ENCODE assay signal across 1 cellular context in genomic region chr16:11852092-11852809, GRCh38.
A peak's percentile ranks its signal among the peaks of the same experiment; 100 is the strongest.
TF ChIP-seq lines count a peak whose summit lies in the region.

No MANE protein-coding gene starts in this region.

TF ChIP-seq in HepG2, 621 proteins besides CTCF, POLR2A, EP300 and RAD21 (continued from another document and continues in another):
- TF ChIP-seq ZBTB40 (IDR thresholded peaks at IDR 0.05) = no peak
- TF ChIP-seq ZBTB40 (CRISPR knock-in tag; IDR thresholded peaks at IDR 0.05) = no peak
- no peak for TF ChIP-seq ZBTB44 (CRISPR knock-in tag; IDR thresholded peaks at IDR 0.05)
- no peak for TF ChIP-seq ZNF18 (CRISPR knock-in tag; IDR thresholded peaks at IDR 0.05; ENCODE audit: insufficient replicate concordance)
- no peak for TF ChIP-seq CBX5 (CRISPR knock-in tag; IDR thresholded peaks at IDR 0.05; ENCODE audit: borderline replicate concordance)
- TF ChIP-seq DNMT3B (CRISPR knock-in tag; conservative IDR thresholded peaks at IDR 0.05) = no peak
- no peak for TF ChIP-seq ZNF83 (CRISPR knock-in tag; IDR thresholded peaks at IDR 0.05; ENCODE audit: borderline replicate concordance)
- TF ChIP-seq ZNF639 (CRISPR knock-in tag; conservative IDR thresholded peaks at IDR 0.05) = no peak
- TF ChIP-seq ZNF550 (CRISPR knock-in tag; IDR thresholded peaks at IDR 0.05; ENCODE audit: borderline replicate concordance) = 0 out of 2 replicates have a peak, but pooled peaks have one; percentile 74
- TF ChIP-seq TRIM22 (IDR thresholded peaks at IDR 0.05) = no peak
- TF ChIP-seq NR2C2 (CRISPR knock-in tag; IDR thresholded peaks at IDR 0.05; ENCODE audit: borderline replicate concordance) = no peak
- no peak for TF ChIP-seq ZFX (CRISPR knock-in tag; IDR thresholded peaks at IDR 0.05; ENCODE audit: low read depth)
- TF ChIP-seq ZNF709 (CRISPR knock-in tag; IDR thresholded peaks at IDR 0.05) = no peak
- 0 out of 2 replicates have a peak, but pooled peaks have one; percentile 53 for TF ChIP-seq ZNF552 (CRISPR knock-in tag; IDR thresholded peaks at IDR 0.05; ENCODE audit: borderline replicate concordance)
- TF ChIP-seq ELF3 (CRISPR knock-in tag; IDR thresholded peaks at IDR 0.05) = no peak
- TF ChIP-seq ISX (CRISPR knock-in tag; conservative IDR thresholded peaks at IDR 0.05) = no peak
- no peak for TF ChIP-seq SP1 (IDR thresholded peaks at IDR 0.05)
- TF ChIP-seq SP1 (CRISPR knock-in tag; IDR thresholded peaks at IDR 0.05) = no peak
- TF ChIP-seq ZFP36L2 (CRISPR knock-in tag; IDR thresholded peaks at IDR 0.05) = no peak
- peak; percentile 17 for TF ChIP-seq ZNF781 (CRISPR knock-in tag; IDR thresholded peaks at IDR 0.05; ENCODE audit: borderline replicate concordance, not compliant biosample characterization)
- peak; percentile 11; the same call in 1 of the 2 replicates for TF ChIP-seq FOXK1 (CRISPR knock-in tag; IDR thresholded peaks at IDR 0.05; ENCODE audit: borderline replicate concordance, low read depth)
- peak; percentile 46; the same call in 1 of the 2 replicates for TF ChIP-seq KMT2A (CRISPR knock-in tag; IDR thresholded peaks at IDR 0.05)
- no peak for TF ChIP-seq CBX2 (IDR thresholded peaks at IDR 0.05; ENCODE audit: low read depth, low read length)
- no peak for TF ChIP-seq CBX2 (CRISPR knock-in tag; IDR thresholded peaks at IDR 0.05; ENCODE audit: low read depth)
- no peak for TF ChIP-seq TCF12 (IDR thresholded peaks at IDR 0.05)
- no peak for TF ChIP-seq TCF12 (CRISPR knock-in tag; IDR thresholded peaks at IDR 0.05)
- TF ChIP-seq ZNF318 (CRISPR knock-in tag; IDR thresholded peaks at IDR 0.05) = no peak; the same call in 1 of the 2 replicates
- no peak for TF ChIP-seq FOXO1 (CRISPR knock-in tag; IDR thresholded peaks at IDR 0.05)
- TF ChIP-seq KLF16 (CRISPR knock-in tag; IDR thresholded peaks at IDR 0.05) = no peak
- TF ChIP-seq THAP7 (CRISPR knock-in tag; IDR thresholded peaks at IDR 0.05) = no peak; the same call in 1 of the 2 replicates
- TF ChIP-seq ZSCAN21 (CRISPR knock-in tag; IDR thresholded peaks at IDR 0.05; ENCODE audit: borderline replicate concordance) = no peak; the same call in 1 of the 2 replicates
- TF ChIP-seq BRD4 (CRISPR knock-in tag; IDR thresholded peaks at IDR 0.05) = no peak
- TF ChIP-seq FOSL1 (CRISPR knock-in tag; IDR thresholded peaks at IDR 0.05; ENCODE audit: borderline replicate concordance) = no peak
- TF ChIP-seq RXRA (CRISPR knock-in tag; IDR thresholded peaks at IDR 0.05) = no peak
